1 cellular context compared by ENCODE assay signal in genomic region chr9:113381909-113382411, GRCh38.
A peak's percentile ranks its signal among the peaks of the same experiment; 100 is the strongest.
TF ChIP-seq lines count a peak whose summit lies in the region.

No MANE protein-coding gene starts in this region.

TF ChIP-seq in HepG2, 621 proteins besides CTCF, POLR2A, EP300 and RAD21 (continued from another document and continues in another):
- TF ChIP-seq, protein P1, sequence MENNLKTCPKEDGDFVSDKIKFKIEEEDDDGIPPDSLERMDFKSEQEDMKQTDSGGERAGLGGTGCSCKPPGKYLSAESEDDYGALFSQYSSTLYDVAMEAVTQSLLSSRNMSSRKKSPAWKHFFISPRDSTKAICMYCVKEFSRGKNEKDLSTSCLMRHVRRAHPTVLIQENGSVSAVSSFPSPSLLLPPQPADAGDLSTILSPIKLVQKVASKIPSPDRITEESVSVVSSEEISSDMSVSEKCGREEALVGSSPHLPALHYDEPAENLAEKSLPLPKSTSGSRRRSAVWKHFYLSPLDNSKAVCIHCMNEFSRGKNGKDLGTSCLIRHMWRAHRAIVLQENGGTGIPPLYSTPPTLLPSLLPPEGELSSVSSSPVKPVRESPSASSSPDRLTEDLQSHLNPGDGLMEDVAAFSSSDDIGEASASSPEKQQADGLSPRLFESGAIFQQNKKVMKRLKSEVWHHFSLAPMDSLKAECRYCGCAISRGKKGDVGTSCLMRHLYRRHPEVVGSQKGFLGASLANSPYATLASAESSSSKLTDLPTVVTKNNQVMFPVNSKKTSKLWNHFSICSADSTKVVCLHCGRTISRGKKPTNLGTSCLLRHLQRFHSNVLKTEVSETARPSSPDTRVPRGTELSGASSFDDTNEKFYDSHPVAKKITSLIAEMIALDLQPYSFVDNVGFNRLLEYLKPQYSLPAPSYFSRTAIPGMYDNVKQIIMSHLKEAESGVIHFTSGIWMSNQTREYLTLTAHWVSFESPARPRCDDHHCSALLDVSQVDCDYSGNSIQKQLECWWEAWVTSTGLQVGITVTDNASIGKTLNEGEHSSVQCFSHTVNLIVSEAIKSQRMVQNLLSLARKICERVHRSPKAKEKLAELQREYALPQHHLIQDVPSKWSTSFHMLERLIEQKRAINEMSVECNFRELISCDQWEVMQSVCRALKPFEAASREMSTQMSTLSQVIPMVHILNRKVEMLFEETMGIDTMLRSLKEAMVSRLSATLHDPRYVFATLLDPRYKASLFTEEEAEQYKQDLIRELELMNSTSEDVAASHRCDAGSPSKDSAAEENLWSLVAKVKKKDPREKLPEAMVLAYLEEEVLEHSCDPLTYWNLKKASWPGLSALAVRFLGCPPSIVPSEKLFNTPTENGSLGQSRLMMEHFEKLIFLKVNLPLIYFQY (CRISPR knock-in tag; IDR thresholded peaks at IDR 0.05; ENCODE audit: borderline replicate concordance) = no peak
- no peak for TF ChIP-seq ZC3H13 (CRISPR knock-in tag; IDR thresholded peaks at IDR 0.05)
- TF ChIP-seq ZNF704 (CRISPR knock-in tag; IDR thresholded peaks at IDR 0.05; ENCODE audit: borderline replicate concordance) = no peak
- TF ChIP-seq HDAC1 (CRISPR knock-in tag; IDR thresholded peaks at IDR 0.05) = peak; percentile 73
- TF ChIP-seq ZNF431 (CRISPR knock-in tag; IDR thresholded peaks at IDR 0.05; ENCODE audit: borderline replicate concordance, low read depth) = no peak; the same call in 1 of the 2 replicates
- no peak for TF ChIP-seq ZNF841 (CRISPR knock-in tag; IDR thresholded peaks at IDR 0.05; ENCODE audit: borderline replicate concordance)
- TF ChIP-seq KAT7 (CRISPR knock-in tag; IDR thresholded peaks at IDR 0.05; ENCODE audit: borderline replicate concordance) = no peak; the same call in 1 of the 2 replicates
- TF ChIP-seq KLF13 (CRISPR knock-in tag; IDR thresholded peaks at IDR 0.05) = no peak
- TF ChIP-seq ZNF44 (CRISPR knock-in tag; IDR thresholded peaks at IDR 0.05) = no peak
- TF ChIP-seq ZFP36L2 (CRISPR knock-in tag; IDR thresholded peaks at IDR 0.05) = no peak
- TF ChIP-seq STAT5B (CRISPR knock-in tag; IDR thresholded peaks at IDR 0.05) = no peak
- no peak for TF ChIP-seq ZNF780A (CRISPR knock-in tag; IDR thresholded peaks at IDR 0.05)
- TF ChIP-seq DNMT1 (CRISPR knock-in tag; IDR thresholded peaks at IDR 0.05) = no peak
- TF ChIP-seq ZNF530 (CRISPR knock-in tag; IDR thresholded peaks at IDR 0.05; ENCODE audit: low read depth) = no peak
- TF ChIP-seq MTA1 (CRISPR knock-in tag; IDR thresholded peaks at IDR 0.05; ENCODE audit: borderline replicate concordance) = no peak
- TF ChIP-seq MLXIP (CRISPR knock-in tag; IDR thresholded peaks at IDR 0.05; ENCODE audit: borderline replicate concordance) = no peak
- TF ChIP-seq KDM5A (IDR thresholded peaks at IDR 0.05; ENCODE audit: borderline replicate concordance, low read length) = no peak
- no peak for TF ChIP-seq ZFY (CRISPR knock-in tag; IDR thresholded peaks at IDR 0.05)
- peak; percentile 38; the same call in 1 of the 2 replicates for TF ChIP-seq NR2F6 (IDR thresholded peaks at IDR 0.05)
- TF ChIP-seq NR2F6 (CRISPR knock-in tag; IDR thresholded peaks at IDR 0.05) = peak; percentile 77
- no peak for TF ChIP-seq SRSF9 (IDR thresholded peaks at IDR 0.05; ENCODE audit: borderline replicate concordance, insufficient read depth, low read depth, low read length, poor library complexity, severe bottlenecking)
- TF ChIP-seq, protein P2, sequence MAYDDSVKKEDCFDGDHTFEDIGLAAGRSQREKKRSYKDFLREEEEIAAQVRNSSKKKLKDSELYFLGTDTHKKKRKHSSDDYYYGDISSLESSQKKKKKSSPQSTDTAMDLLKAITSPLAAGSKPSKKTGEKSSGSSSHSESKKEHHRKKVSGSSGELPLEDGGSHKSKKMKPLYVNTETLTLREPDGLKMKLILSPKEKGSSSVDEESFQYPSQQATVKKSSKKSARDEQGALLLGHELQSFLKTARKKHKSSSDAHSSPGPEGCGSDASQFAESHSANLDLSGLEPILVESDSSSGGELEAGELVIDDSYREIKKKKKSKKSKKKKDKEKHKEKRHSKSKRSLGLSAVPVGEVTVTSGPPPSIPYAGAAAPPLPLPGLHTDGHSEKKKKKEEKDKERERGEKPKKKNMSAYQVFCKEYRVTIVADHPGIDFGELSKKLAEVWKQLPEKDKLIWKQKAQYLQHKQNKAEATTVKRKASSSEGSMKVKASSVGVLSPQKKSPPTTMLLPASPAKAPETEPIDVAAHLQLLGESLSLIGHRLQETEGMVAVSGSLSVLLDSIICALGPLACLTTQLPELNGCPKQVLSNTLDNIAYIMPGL (CRISPR knock-in tag; IDR thresholded peaks at IDR 0.05; ENCODE audit: borderline replicate concordance in 1 of 2, low read depth in 1 of 2) = peak in 1 of 2 experiments; percentile 10; a peak in 1 of 4 replicates
- TF ChIP-seq ZBTB21 (CRISPR knock-in tag; IDR thresholded peaks at IDR 0.05) = no peak
- no peak for TF ChIP-seq THAP8 (CRISPR knock-in tag; IDR thresholded peaks at IDR 0.05; ENCODE audit: borderline replicate concordance)
- TF ChIP-seq ELF1 (CRISPR knock-in tag; IDR thresholded peaks at IDR 0.05) = 0 out of 2 replicates have a peak, but pooled peaks have one; percentile 15
- no peak for TF ChIP-seq ZBTB40 (IDR thresholded peaks at IDR 0.05)
- TF ChIP-seq ZBTB40 (CRISPR knock-in tag; IDR thresholded peaks at IDR 0.05) = no peak
- TF ChIP-seq, protein P3, sequence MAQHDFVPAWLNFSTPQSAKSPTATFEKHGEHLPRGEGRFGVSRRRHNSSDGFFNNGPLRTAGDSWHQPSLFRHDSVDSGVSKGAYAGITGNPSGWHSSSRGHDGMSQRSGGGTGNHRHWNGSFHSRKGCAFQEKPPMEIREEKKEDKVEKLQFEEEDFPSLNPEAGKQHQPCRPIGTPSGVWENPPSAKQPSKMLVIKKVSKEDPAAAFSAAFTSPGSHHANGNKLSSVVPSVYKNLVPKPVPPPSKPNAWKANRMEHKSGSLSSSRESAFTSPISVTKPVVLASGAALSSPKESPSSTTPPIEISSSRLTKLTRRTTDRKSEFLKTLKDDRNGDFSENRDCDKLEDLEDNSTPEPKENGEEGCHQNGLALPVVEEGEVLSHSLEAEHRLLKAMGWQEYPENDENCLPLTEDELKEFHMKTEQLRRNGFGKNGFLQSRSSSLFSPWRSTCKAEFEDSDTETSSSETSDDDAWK (CRISPR knock-in tag; IDR thresholded peaks at IDR 0.05) = no peak
- no peak for TF ChIP-seq ZUFSP (CRISPR knock-in tag; IDR thresholded peaks at IDR 0.05; ENCODE audit: borderline replicate concordance)
- peak; percentile 77 for TF ChIP-seq ZNF644 (CRISPR knock-in tag; IDR thresholded peaks at IDR 0.05; ENCODE audit: low read depth)
- TF ChIP-seq, protein P4, sequence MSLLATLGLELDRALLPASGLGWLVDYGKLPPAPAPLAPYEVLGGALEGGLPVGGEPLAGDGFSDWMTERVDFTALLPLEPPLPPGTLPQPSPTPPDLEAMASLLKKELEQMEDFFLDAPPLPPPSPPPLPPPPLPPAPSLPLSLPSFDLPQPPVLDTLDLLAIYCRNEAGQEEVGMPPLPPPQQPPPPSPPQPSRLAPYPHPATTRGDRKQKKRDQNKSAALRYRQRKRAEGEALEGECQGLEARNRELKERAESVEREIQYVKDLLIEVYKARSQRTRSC (CRISPR knock-in tag; IDR thresholded peaks at IDR 0.05; ENCODE audit: low read depth) = no peak
- TF ChIP-seq ELF3 (CRISPR knock-in tag; IDR thresholded peaks at IDR 0.05) = peak; percentile 43
- peak; percentile 80 for TF ChIP-seq HDAC2 (CRISPR knock-in tag; IDR thresholded peaks at IDR 0.05)
